ENCODE assay signal across 1 cellular context in genomic region chr17:83006515-83007455, GRCh38.
TF ChIP-seq lines count a peak whose summit lies in the region.

No MANE protein-coding gene starts in this region.

TF ChIP-seq in IMR-90, 13 proteins besides CTCF, POLR2A, EP300 and RAD21:
- TF ChIP-seq RCOR1 (IDR thresholded peaks at IDR 0.05; ENCODE audit: insufficient replicate concordance, low read length) = no peak
- TF ChIP-seq MAZ (IDR thresholded peaks at IDR 0.05; ENCODE audit: borderline replicate concordance, low read depth, low read length) = no peak
- TF ChIP-seq RFX5 (IDR thresholded peaks at IDR 0.05; ENCODE audit: low read depth, low read length) = no peak
- TF ChIP-seq FOS (IDR thresholded peaks at IDR 0.05; ENCODE audit: low read depth, low read length) = no peak
- no peak for TF ChIP-seq SMC3 (IDR thresholded peaks at IDR 0.05; ENCODE audit: low read depth, low read length)
- no peak for TF ChIP-seq CEBPB (IDR thresholded peaks at IDR 0.05; ENCODE audit: low read depth, low read length)
- no peak for TF ChIP-seq BHLHE40 (IDR thresholded peaks at IDR 0.05; ENCODE audit: low read depth, low read length)
- TF ChIP-seq, protein P1, sequence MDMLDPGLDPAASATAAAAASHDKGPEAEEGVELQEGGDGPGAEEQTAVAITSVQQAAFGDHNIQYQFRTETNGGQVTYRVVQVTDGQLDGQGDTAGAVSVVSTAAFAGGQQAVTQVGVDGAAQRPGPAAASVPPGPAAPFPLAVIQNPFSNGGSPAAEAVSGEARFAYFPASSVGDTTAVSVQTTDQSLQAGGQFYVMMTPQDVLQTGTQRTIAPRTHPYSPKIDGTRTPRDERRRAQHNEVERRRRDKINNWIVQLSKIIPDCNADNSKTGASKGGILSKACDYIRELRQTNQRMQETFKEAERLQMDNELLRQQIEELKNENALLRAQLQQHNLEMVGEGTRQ (IDR thresholded peaks at IDR 0.05; ENCODE audit: low read depth, low read length) = no peak
- TF ChIP-seq MAFK (IDR thresholded peaks at IDR 0.05; ENCODE audit: low read depth, low read length) = no peak
- TF ChIP-seq ELK1 (IDR thresholded peaks at IDR 0.05; ENCODE audit: borderline replicate concordance, low read depth, low read length) = no peak
